In the genomic region with DNA sequence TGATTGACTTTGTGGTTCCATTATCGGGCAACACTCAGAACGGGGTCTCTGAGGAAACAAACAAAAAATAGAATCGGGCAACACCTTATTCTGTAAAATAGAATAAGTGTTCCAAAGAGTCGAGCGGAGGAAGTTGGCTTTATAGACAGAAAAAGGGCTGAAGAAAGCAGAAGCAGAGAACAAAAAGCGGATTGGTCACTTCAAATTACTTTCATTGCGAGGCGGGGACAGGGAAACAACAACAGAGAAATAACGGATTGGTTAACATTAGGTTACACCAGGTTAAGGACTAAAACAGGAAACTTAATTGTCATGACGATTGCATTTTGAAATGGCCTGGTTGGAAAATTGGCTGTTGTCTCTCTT, we compare ENCODE assay signal across 8 cellular contexts. TPM values are rescaled to one million over a fixed set of nuclear protein-coding genes. Genes with fewer than 3 reads are reported as not detected.
DNase-seq lines count a peak whose midpoint lies in the region; ATAC-seq and TF ChIP-seq lines count a peak whose summit lies in the region.

No MANE protein-coding gene starts in this region.

- H3F3A ChIP-seq in MM.1S (ENCODE audit: insufficient read depth, low read length), result peaks cover 15% of the 10 kb centered on the region

- peak overlapping the region; percentile 71 for H3K4me2 ChIP-seq in MM.1S (ENCODE audit: low read depth, low read length)

- CTCF ChIA-PET in activated CD4-positive, alpha-beta memory T cell treated with anti-CD3 and anti-CD28 coated beads for 36 hours (lab: Charles Lee), result interaction anchor here (0.6 to 5.6 kb wide), 21 partner anchors 9 to 385 kb away, joined by 3 to 53 read pairs (median 4); partner anchors contain the start of genes COPS4, HPSE and PLAC8

- peaks cover 39% of the 10 kb centered on the region for H3K4me1 Mint-ChIP-seq in activated CD4-positive, alpha-beta memory T cell treated with anti-CD3 and anti-CD28 coated beads for 36 hours (ENCODE audit: low read depth)
- peaks cover 28% of the 10 kb centered on the region for H3K4me1 Mint-ChIP-seq in nephron

- peaks cover 35% of the 10 kb centered on the region for H3K79me2 ChIP-seq in MM.1S (ENCODE audit: low read length)

- ATAC-seq in GM18505 (IDR thresholded peaks at IDR 0.05; ENCODE audit: unreplicated experiment), result peak; percentile 10

- H3K36me3 ChIP-seq in BE2C, result no peaks in the 10 kb centered on the region
- no peaks in the 10 kb centered on the region for H3K36me3 ChIP-seq in MM.1S (replicated peaks; ENCODE audit: insufficient read depth, low read length)

- no peak for DNase-seq in BE2C
- DNase-seq in MM.1S, result peak; percentile 59
- DNase-seq in activated CD4-positive, alpha-beta memory T cell treated with anti-CD3 and anti-CD28 coated beads for 36 hours, result peak; percentile 31
- DNase-seq in fibroblast of villous mesenchyme (ENCODE audit: low read depth), result peak; percentile 64
- DNase-seq in COR-L47 (lab: John Stamatoyannopoulos, UW), result no peak
- no peak for DNase-seq in activated CD8-positive, alpha-beta memory T cell treated with anti-CD3 and anti-CD28 coated beads, Interleukin-2, amount 50 U/mL, for 48 hours

- H3K9me3 Mint-ChIP-seq in activated CD4-positive, alpha-beta memory T cell treated with anti-CD3 and anti-CD28 coated beads for 36 hours, result peaks cover under 1% of the 10 kb centered on the region
- no peaks in the 10 kb centered on the region for H3K9me3 Mint-ChIP-seq in nephron

- H3K27me3 Mint-ChIP-seq in activated CD4-positive, alpha-beta memory T cell treated with anti-CD3 and anti-CD28 coated beads for 36 hours, result no peaks in the 10 kb centered on the region
- no peaks in the 10 kb centered on the region for H3K27me3 Mint-ChIP-seq in nephron (ENCODE audit: low read depth)

- TF ChIP-seq POLR2A in GM18505 (IDR thresholded peaks at IDR 0.05; ENCODE audit: borderline replicate concordance, extremely low read depth, insufficient read depth, insufficient read length), result no peak

- H3K9me2 ChIP-seq in MM.1S (replicated peaks; ENCODE audit: insufficient read depth, low read length), result no peaks in the 10 kb centered on the region

- H3K4me3 ChIP-seq in BE2C (ENCODE audit: low read depth, low read length) (peak overlapping the region; percentile 78), MM.1S (ENCODE audit: low read length) (peak overlapping the region; percentile 65), fibroblast of villous mesenchyme (ENCODE audit: low read depth, low read length) (peak overlapping the region; percentile 71)

- H4K20me1 ChIP-seq in MM.1S (ENCODE audit: insufficient read depth, low read length), result no peaks in the 10 kb centered on the region

- peak overlapping the region; percentile 70 for H2AFZ ChIP-seq in MM.1S (ENCODE audit: low read length)

- H3K9me3 ChIP-seq in BE2C (no peaks in the 10 kb centered on the region), MM.1S (replicated peaks; ENCODE audit: insufficient read depth, low read length) (no peaks in the 10 kb centered on the region)

- peaks cover 3% of the 10 kb centered on the region for H3K36me3 Mint-ChIP-seq in activated CD4-positive, alpha-beta memory T cell treated with anti-CD3 and anti-CD28 coated beads for 36 hours
- no peaks in the 10 kb centered on the region for H3K36me3 Mint-ChIP-seq in nephron (ENCODE audit: low read depth)

- H3K4me3 Mint-ChIP-seq in activated CD4-positive, alpha-beta memory T cell treated with anti-CD3 and anti-CD28 coated beads for 36 hours, result peak overlapping the region; percentile 85
- peak overlapping the region; percentile 96 to 97 (median 96) for H3K4me3 Mint-ChIP-seq in nephron

- TF ChIP-seq CTCF in BE2C (IDR thresholded peaks at IDR 0.05; ENCODE audit: low read depth, low read length), result no peak
- TF ChIP-seq CTCF in MM.1S (IDR thresholded peaks at IDR 0.05; ENCODE audit: low read length), result no peak
- TF ChIP-seq CTCF in fibroblast of villous mesenchyme (IDR thresholded peaks at IDR 0.05; ENCODE audit: insufficient read depth, low read depth, low read length), result no peak
- no peak for TF ChIP-seq CTCF in nephron (IDR thresholded peaks at IDR 0.05; ENCODE audit: unreplicated experiment in 3 of 3)

- H3K27me3 ChIP-seq in BE2C (no peaks in the 10 kb centered on the region), MM.1S (replicated peaks; ENCODE audit: insufficient read depth, low read length) (no peaks in the 10 kb centered on the region)

- peak overlapping the region; percentile 57; the same call in 1 of the 2 replicates for H3K9ac ChIP-seq in MM.1S (ENCODE audit: low read length)

- H3K4me1 ChIP-seq in BE2C (peaks cover 4% of the 10 kb centered on the region; the same call in 1 of the 2 replicates), MM.1S (ENCODE audit: low read length) (peaks cover 19% of the 10 kb centered on the region)

- H3K27ac ChIP-seq in MM.1S (ENCODE audit: low read length), result peak overlapping the region; percentile 68; the same call in 1 of the 2 replicates

- POLR2A ChIA-PET in activated CD4-positive, alpha-beta memory T cell treated with anti-CD3 and anti-CD28 coated beads for 36 hours (lab: Charles Lee), result interaction anchor here (0.9 to 2.4 kb wide), 11 partner anchors 8 to 250 kb away, joined by 3 to 13 read pairs (median 5); partner anchors contain the start of genes COPS4, HELQ and MRPS18C

- intact Hi-C loops in activated CD4-positive, alpha-beta memory T cell treated with anti-CD3 and anti-CD28 coated beads for 36 hours (cut with micrococcal nuclease), result loop anchor here (2.0 kb wide), 3 partner anchors 66 to 384 kb away; partner anchors contain the start of gene THAP9

- H3K27ac Mint-ChIP-seq in activated CD4-positive, alpha-beta memory T cell treated with anti-CD3 and anti-CD28 coated beads for 36 hours, result peak overlapping the region; percentile 89
- H3K27ac Mint-ChIP-seq in nephron, result peak overlapping the region; percentile 90 to 98 (median 96)

RNA-seq across cellular contexts. Expression of gene COQ2, which starts 0.4 kb away (rescaled TPM):
- 4.2 TPM for polyA plus RNA-seq in BE2C (2012; ENCODE audit: insufficient read depth, insufficient read length, low read depth)
- total RNA-seq in activated CD4-positive, alpha-beta memory T cell treated with anti-CD3 and anti-CD28 coated beads for 36 hours, result 10 to 100 TPM; 15.9 to 18.7 TPM
- 13.9 and 18.1 TPM in 2 replicates for total RNA-seq in fibroblast of villous mesenchyme

RNA-seq across cellular contexts. Expression of gene HPSE, which starts 49.6 kb away (rescaled TPM):
- 0.20 TPM for polyA plus RNA-seq in BE2C (2012; ENCODE audit: insufficient read depth, insufficient read length, low read depth)
- 10 to 100 TPM; 16.5 TPM for total RNA-seq in activated CD4-positive, alpha-beta memory T cell treated with anti-CD3 and anti-CD28 coated beads for 36 hours
- under 0.01 and 0.43 TPM in 2 replicates for total RNA-seq in fibroblast of villous mesenchyme

Comparison
In these comparisons a context has a peak if more than half of its experiments do, and no peak if none do; other contexts are left out.
1. DNase-seq: peak in MM.1S (single experiment), activated CD4-positive, alpha-beta memory T cell treated with anti-CD3 and anti-CD28 coated beads for 36 hours (single experiment) and fibroblast of villous mesenchyme (single experiment); none in BE2C (single experiment), COR-L47 (single experiment) and activated CD8-positive, alpha-beta memory T cell treated with anti-CD3 and anti-CD28 coated beads, Interleukin-2, amount 50 U/mL, for 48 hours (single experiment).
2. RNA of gene HPSE, which starts 49.6 kb away (total RNA-seq): 16.5 TPM in activated CD4-positive, alpha-beta memory T cell treated with anti-CD3 and anti-CD28 coated beads for 36 hours; under 0.01 to 0.43 TPM in fibroblast of villous mesenchyme; every median in the first group is over 10 times any median in the second.
3. Peak in every context shown above with its lines, with median percentiles within 50 percentile points of each other: H3K4me3 ChIP-seq.